ENCODE assay signal across 20 cellular contexts in genomic region chr5:128155793-128156192, GRCh38.
"Had no signal": no experiment of that assay in that cellular context is flagged by ENCODE, and none has a peak within 500 bp of the region (broad histone marks: within the 10 kb centered on the region; RNA-seq: fewer than 3 reads in every experiment).

No MANE protein-coding gene starts in this region.

- H3K36me3 ChIP-seq: prostate gland had no signal

- H3K9me3 Mint-ChIP-seq: activated naive CD8-positive, alpha-beta T cell treated with anti-CD3 and anti-CD28 coated beads, Interleukin-2, amount 50 U/mL, for 24 hours had no signal

- H3K4me1 Mint-ChIP-seq: activated naive CD8-positive, alpha-beta T cell treated with anti-CD3 and anti-CD28 coated beads, Interleukin-2, amount 50 U/mL, for 24 hours; naive thymus-derived CD8-positive, alpha-beta T cell had no signal

- H3K27me3 Mint-ChIP-seq: activated CD8-positive, alpha-beta T cell treated with anti-CD3 and anti-CD28 coated beads for 36 hours; activated naive CD8-positive, alpha-beta T cell treated with anti-CD3 and anti-CD28 coated beads, Interleukin-2, amount 50 U/mL, for 24 hours; naive thymus-derived CD8-positive, alpha-beta T cell had no signal

- H3K4me1 ChIP-seq: prostate gland, transverse colon had no signal

- H3K4me3 Mint-ChIP-seq: activated CD8-positive, alpha-beta T cell treated with anti-CD3 and anti-CD28 coated beads for 36 hours; activated naive CD8-positive, alpha-beta T cell treated with anti-CD3 and anti-CD28 coated beads, Interleukin-2, amount 50 U/mL, for 24 hours; activated T-helper 1 cell treated with anti-CD3 and anti-CD28 coated beads, Interleukin-12 subunit alpha, Interleukin-12 subunit beta, Interleukin-2, Interleukin-4 antibody, amounts not matched to agents 30 ng/mL and 10 ng/mL and 1 ng/mL, durations not matched to agents 14 hours and 24 hours and 36 hours; naive thymus-derived CD8-positive, alpha-beta T cell; T-helper 2 cell treated with Interferon-gamma antibody and Interleukin-4, amounts not matched to agents 5 μg/mL and 100 μg/mL, for 36 hours had no signal

- H3K27ac Mint-ChIP-seq: activated CD8-positive, alpha-beta T cell treated with anti-CD3 and anti-CD28 coated beads for 36 hours; activated naive CD8-positive, alpha-beta T cell treated with anti-CD3 and anti-CD28 coated beads, Interleukin-2, amount 50 U/mL, for 24 hours; activated T-helper 1 cell treated with anti-CD3 and anti-CD28 coated beads, Interleukin-12 subunit alpha, Interleukin-12 subunit beta, Interleukin-2, Interleukin-4 antibody, amounts not matched to agents 30 ng/mL and 10 ng/mL and 1 ng/mL, durations not matched to agents 14 hours and 24 hours and 36 hours; T-helper 2 cell treated with Interferon-gamma antibody and Interleukin-4, amounts not matched to agents 5 μg/mL and 100 μg/mL, for 36 hours had no signal

- DNase-seq: activated CD8-positive, alpha-beta memory T cell treated with anti-CD3 and anti-CD28 coated beads, Interleukin-2, amount 50 U/mL, for 4 hours; activated CD8-positive, alpha-beta T cell treated with anti-CD3 and anti-CD28 coated beads for 36 hours; activated naive CD4-positive, alpha-beta T cell; activated naive CD8-positive, alpha-beta T cell treated with anti-CD3 and anti-CD28 coated beads, Interleukin-2, amount 50 U/mL, for 24 hours; central memory CD4-positive, alpha-beta T cell; cortex of kidney; effector memory CD4-positive, alpha-beta T cell; left colon; mucosa of descending colon; naive thymus-derived CD8-positive, alpha-beta T cell; occipital lobe; stimulated activated CD4-positive, alpha-beta T cell treated with anti-CD3 and anti-CD28 coated beads, Interleukin-2, amount 100 ng/mL, for 24 hours; stimulated activated naive CD4-positive, alpha-beta T cell; substantia nigra; SW 1271; transverse colon had no signal

- H3K9me3 ChIP-seq: mucosa of descending colon, prostate gland, transverse colon had no signal

- H3K27me3 ChIP-seq: transverse colon had no signal

- H3K27ac ChIP-seq: prostate gland, transverse colon had no signal

- H3K4me3 ChIP-seq: lung, mucosa of descending colon, prostate gland, transverse colon had no signal
